Comparison of ENCODE assay signal across 9 cellular contexts in genomic region chr7:105862770-105863169, GRCh38.
"Had no signal": no experiment of that assay in that cellular context is flagged by ENCODE, and none has a peak within 500 bp of the region (broad histone marks: within the 10 kb centered on the region; RNA-seq: fewer than 3 reads in every experiment).

No MANE protein-coding gene starts in this region.

- H3K9ac ChIP-seq: GM23248, KMS-11 had no signal

- H3K9me3 ChIP-seq: HAP-1 had no signal

- H3K4me1 ChIP-seq: HAP-1 had no signal

- H3K27ac ChIP-seq: GM23248, HL-60, KMS-11 had no signal

- DNase-seq: GM23248, H7, HFFc6, KBM-7 had no signal

- H2AFZ ChIP-seq: GM23248 had no signal

- FAIRE-seq: HepG2 had no signal

- ATAC-seq: HCT116, HepG2 had no signal

- H3K36me3 ChIP-seq: HAP-1 had no signal

- H3K4me2 ChIP-seq: KMS-11 had no signal

- H3K4me3 ChIP-seq: GM23248, HAP-1 had no signal
